ENCODE assay signal across 9 cellular contexts in genomic region chrX:109475174-109475891, GRCh38. TPM values are rescaled to one million over a fixed set of nuclear protein-coding genes. Genes with fewer than 3 reads are reported as not detected.
DNase-seq lines count a peak whose midpoint lies in the region; ATAC-seq and TF ChIP-seq lines count a peak whose summit lies in the region.
"Had no signal": no experiment of that assay in that cellular context is flagged by ENCODE, and none has a peak within 500 bp of the region (broad histone marks: within the 10 kb centered on the region; RNA-seq: fewer than 3 reads in every experiment).

No MANE protein-coding gene starts in this region.

- no peak for DNase-seq in BJ (ENCODE audit: low read depth)
- peak; percentile 2 for DNase-seq in GM20000 (ENCODE audit: low spot score)
- DNase-seq in NCI-H510A (lab: John Stamatoyannopoulos, UW) = peak; percentile 1
- DNase-seq in cardiac fibroblast (ENCODE audit: low read depth in 2 of 2) = peak; percentile 56 to 57
- peak; percentile 87 for DNase-seq in left kidney (ENCODE audit: low read depth, low spot score)
- DNase-seq in type B pancreatic cell (ENCODE audit: extremely low spot score, unreplicated experiment) = peak; percentile 70
- DNase-seq in activated CD8-positive, alpha-beta memory T cell treated with anti-CD3 and anti-CD28 coated beads for 24 hours = no peak
- DNase-seq in T-helper 17 cell = no peak
- DNase-seq: naive B cell had no signal

- no peaks in the 10 kb centered on the region for H3K9me3 Mint-ChIP-seq in type B pancreatic cell

- no peak overlapping the region for H3K4me3 ChIP-seq in BJ (ENCODE audit: low read depth, low read length)
- no peak overlapping the region for H3K4me3 ChIP-seq in cardiac fibroblast (replicated peaks in 1 of 2; ENCODE audit: low read depth in 2 of 2, low read length in 2 of 2)

- CTCF ChIA-PET in BJ (lab: Yijun Ruan, JAX) = interaction anchor here (0.9 to 5.0 kb wide), 6 partner anchors 10 to 889 kb away, joined by 3 to 22 read pairs (median 4); no protein-coding TSS in a partner anchor

- H3K27me3 ChIP-seq in BJ (ENCODE audit: control insufficient read depth, insufficient read depth, low read length) = no peaks in the 10 kb centered on the region

- no peaks in the 10 kb centered on the region for H3K36me3 ChIP-seq in BJ (ENCODE audit: control insufficient read depth, insufficient read depth, low read length)

- H3K9me3 ChIP-seq in T-helper 17 cell (ENCODE audit: control insufficient read depth, low read length, poor library complexity, severe bottlenecking) = no peaks in the 10 kb centered on the region

- peak; percentile 50 for TF ChIP-seq CTCF in BJ (IDR thresholded peaks at IDR 0.05; ENCODE audit: insufficient read depth, low read depth, low read length)
- TF ChIP-seq CTCF in GM20000 (IDR thresholded peaks at IDR 0.05; ENCODE audit: extremely low read depth, missing control alignments) = peak; percentile 13
- peak; percentile 51 for TF ChIP-seq CTCF in cardiac fibroblast (IDR thresholded peaks at IDR 0.05; ENCODE audit: low read depth, low read length)
- TF ChIP-seq CTCF in type B pancreatic cell (conservative IDR thresholded peaks at IDR 0.05) = peak; percentile 83

- POLR2A ChIA-PET in BJ (lab: Charles Lee) = no interaction called here

- H3K4me1 Mint-ChIP-seq in type B pancreatic cell (ENCODE audit: unreplicated experiment) = peaks cover 11% of the 10 kb centered on the region
- H3K4me1 Mint-ChIP-seq in T-helper 17 cell = peaks cover 2% of the 10 kb centered on the region
- H3K4me1 Mint-ChIP-seq: naive B cell had no signal

- H3K27ac Mint-ChIP-seq in type B pancreatic cell (no peak overlapping the region), T-helper 17 cell (no peak overlapping the region)
- H3K27ac Mint-ChIP-seq: naive B cell had no signal

- ATAC-seq in T-helper 17 cell = no peak

- H3K4me3 Mint-ChIP-seq in type B pancreatic cell = no peak overlapping the region
- no peak overlapping the region for H3K4me3 Mint-ChIP-seq in T-helper 17 cell
- H3K4me3 Mint-ChIP-seq: naive B cell had no signal

- H3K36me3 Mint-ChIP-seq in type B pancreatic cell = no peaks in the 10 kb centered on the region
- H3K36me3 Mint-ChIP-seq in T-helper 17 cell (ENCODE audit: low read depth) = no peaks in the 10 kb centered on the region
- H3K36me3 Mint-ChIP-seq: naive B cell had no signal

- peaks cover 2% of the 10 kb centered on the region for H3K27me3 Mint-ChIP-seq in type B pancreatic cell
- peaks cover 7% of the 10 kb centered on the region for H3K27me3 Mint-ChIP-seq in T-helper 17 cell

RNA-seq across cellular contexts. Expression of gene GUCY2F, which starts 6.6 kb away (rescaled TPM):
- polyA plus RNA-seq in BJ (2011; rRNA removed) = not detected in 2 replicates
- polyA minus RNA-seq in BJ (2011; rRNA and poly(A)+ RNA removed) = 0.05 TPM in 1 of 2 replicates, not detected in the other
- total RNA-seq in type B pancreatic cell (ENCODE audit: low replicate concordance) (0.39 TPM in 1 of 2 replicates, not detected in the other), T-helper 17 cell (not detected)

Comparison
In these comparisons a context has a peak if more than half of its experiments do, and no peak if none do; other contexts are left out.
1. DNase-seq: peak in GM20000 (single experiment), NCI-H510A (single experiment), cardiac fibroblast (2 of 2), left kidney (single experiment) and type B pancreatic cell (single experiment); none in BJ (single experiment), activated CD8-positive, alpha-beta memory T cell treated with anti-CD3 and anti-CD28 coated beads for 24 hours (single experiment) and T-helper 17 cell (0 of 3).
2. CTCF ChIP-seq: peak in every context shown above with its lines; median percentile 83 in type B pancreatic cell; 51 in cardiac fibroblast; 50 in BJ; 13 in GM20000.